In genomic region chr9:112489876-112490661, GRCh38 we compare ENCODE assay signal across 11 cellular contexts. TPM values are rescaled to one million over a fixed set of nuclear protein-coding genes. Genes with fewer than 3 reads are reported as not detected.
DNase-seq lines count a peak whose midpoint lies in the region; ATAC-seq, FAIRE-seq and TF ChIP-seq lines count a peak whose summit lies in the region.
"Had no signal": no experiment of that assay in that cellular context is flagged by ENCODE, and none has a peak within 500 bp of the region (broad histone marks: within the 10 kb centered on the region; RNA-seq: fewer than 3 reads in every experiment).

No MANE protein-coding gene starts in this region.

- no peak for ATAC-seq in DND-41 (ENCODE audit: insufficient read depth, low read depth)
- no peak for ATAC-seq in naive thymus-derived CD4-positive, alpha-beta T cell
- ATAC-seq: activated CD8-positive, alpha-beta memory T cell treated with anti-CD3 and anti-CD28 coated beads, Interleukin-2, amount 10 ng/mL, durations not matched to agents 7 days and 5 days had no signal

- TF ChIP-seq CTCF in DND-41 (IDR thresholded peaks at IDR 0.05; ENCODE audit: borderline replicate concordance, extremely low read depth, low read length, poor library complexity, severe bottlenecking) = no peak
- no peak for TF ChIP-seq CTCF in astrocyte (IDR thresholded peaks at IDR 0.05; ENCODE audit: insufficient read depth, low read depth, low read length)
- no peak for TF ChIP-seq CTCF in ascending aorta (IDR thresholded peaks at IDR 0.05)

- H3K9ac ChIP-seq in DND-41 (ENCODE audit: low read depth, low read length) (no peak overlapping the region), astrocyte (ENCODE audit: low read length) (no peak overlapping the region)

- peaks cover 9% of the 10 kb centered on the region for H3K9me3 Mint-ChIP-seq in astrocyte (ENCODE audit: unreplicated experiment)
- peaks cover 4 to 23% (median 17%) of the 10 kb centered on the region in 11 donors for H3K9me3 Mint-ChIP-seq in naive thymus-derived CD4-positive, alpha-beta T cell

- no peaks in the 10 kb centered on the region for H3K27me3 Mint-ChIP-seq in astrocyte (ENCODE audit: low read depth, unreplicated experiment)
- peaks cover 0 to 6% (median 0%) of the 10 kb centered on the region in 5 donors for H3K27me3 Mint-ChIP-seq in naive thymus-derived CD4-positive, alpha-beta T cell
- H3K27me3 Mint-ChIP-seq: activated CD8-positive, alpha-beta memory T cell treated with anti-CD3 and anti-CD28 coated beads, Interleukin-2, amount 10 ng/mL, durations not matched to agents 7 days and 5 days; CD8-positive, alpha-beta memory T cell had no signal

- H3K27ac ChIP-seq in DND-41 (ENCODE audit: low read length) (no peak overlapping the region), astrocyte (ENCODE audit: low read depth, low read length) (no peak overlapping the region), ascending aorta (no peak overlapping the region)
- no peak overlapping the region for H3K27ac ChIP-seq in naive thymus-derived CD4-positive, alpha-beta T cell (ENCODE audit: low read depth, low read length)

- peaks cover 14% of the 10 kb centered on the region for H3K9me3 ChIP-seq in DND-41 (ENCODE audit: insufficient read depth, low read length, severe bottlenecking)
- no peaks in the 10 kb centered on the region for H3K9me3 ChIP-seq in astrocyte (ENCODE audit: insufficient read depth, low read depth, low read length)
- peaks cover 0 to 15% (median 0%) of the 10 kb centered on the region in 3 experiments for H3K9me3 ChIP-seq in naive thymus-derived CD4-positive, alpha-beta T cell (ENCODE audit: control insufficient read depth in 2 of 3, low read length in 3 of 3)
- H3K9me3 ChIP-seq in ascending aorta = peaks cover 0 to 14% of the 10 kb centered on the region in 2 donors

- FAIRE-seq in astrocyte (lab: Jason Lieb, UNC) = no peak

- H4K20me1 ChIP-seq in DND-41 (ENCODE audit: insufficient read depth, low read length) = peaks cover 4% of the 10 kb centered on the region; the same call in 1 of the 2 replicates
- H4K20me1 ChIP-seq in astrocyte (ENCODE audit: insufficient read depth, low read length) = no peaks in the 10 kb centered on the region

- H2AFZ ChIP-seq in DND-41 (ENCODE audit: low read depth, low read length) (no peak overlapping the region), astrocyte (ENCODE audit: low read depth, low read length) (no peak overlapping the region)

- H3K4me1 ChIP-seq in DND-41 (ENCODE audit: insufficient read depth, low read length) (peaks cover 34% of the 10 kb centered on the region), astrocyte (ENCODE audit: insufficient read depth, low read length) (peaks cover 5% of the 10 kb centered on the region), ascending aorta (peaks cover 3 to 10% of the 10 kb centered on the region in 2 donors)
- H3K4me1 ChIP-seq in naive thymus-derived CD4-positive, alpha-beta T cell (ENCODE audit: control insufficient read depth in 2 of 2, insufficient read depth in 2 of 2, low read length in 2 of 2) = peaks cover 4 to 6% of the 10 kb centered on the region in 2 donors

- peaks cover 89% of the 10 kb centered on the region for H3K79me2 ChIP-seq in DND-41 (ENCODE audit: insufficient read depth, low read length)
- H3K79me2 ChIP-seq in astrocyte (ENCODE audit: insufficient read depth, low read length) = peaks cover 27% of the 10 kb centered on the region

- no peaks in the 10 kb centered on the region for H3K27me3 ChIP-seq in DND-41 (ENCODE audit: insufficient read depth, low read length, poor library complexity)
- no peaks in the 10 kb centered on the region for H3K27me3 ChIP-seq in astrocyte (ENCODE audit: insufficient read depth, low read length)
- no peaks in the 10 kb centered on the region for H3K27me3 ChIP-seq in naive thymus-derived CD4-positive, alpha-beta T cell (ENCODE audit: control insufficient read depth in 2 of 2, insufficient read depth in 2 of 2, low read length in 2 of 2)
- no peaks in the 10 kb centered on the region for H3K27me3 ChIP-seq in ascending aorta

- no peak overlapping the region for H3K4me3 ChIP-seq in DND-41 (ENCODE audit: low read depth in 1 of 2, low read length in 2 of 2)
- H3K4me3 ChIP-seq in astrocyte (ENCODE audit: insufficient read depth, low read depth, low read length) = no peak overlapping the region
- no peak overlapping the region for H3K4me3 ChIP-seq in naive thymus-derived CD4-positive, alpha-beta T cell (ENCODE audit: low read length)
- no peak overlapping the region for H3K4me3 ChIP-seq in ascending aorta

- peaks cover 28% of the 10 kb centered on the region for H3K4me1 Mint-ChIP-seq in astrocyte (ENCODE audit: low read depth, unreplicated experiment)
- peaks cover 18 to 56% (median 53%) of the 10 kb centered on the region in 7 donors for H3K4me1 Mint-ChIP-seq in naive thymus-derived CD4-positive, alpha-beta T cell

- intact Hi-C loops in naive thymus-derived CD4-positive, alpha-beta T cell (cut with micrococcal nuclease) = loop anchor here (5.0 to 10.0 kb wide), 5 partner anchors 155 to 1005 kb away; partner anchors contain the start of genes DNAJC25 (in 1 of the 2), ECPAS (in 1 of the 2), PTBP3 (in 1 of the 2) and UGCG (in 1 of the 2)
- intact Hi-C loops in ascending aorta (cut with DNase I) = loop anchor here (5.0 kb wide), 4 partner anchors 43 to 327 kb away; partner anchors contain the start of genes PTBP3 and SNX30

- no peak overlapping the region for H3K4me3 Mint-ChIP-seq in astrocyte (ENCODE audit: unreplicated experiment)
- peak overlapping the region in 5 of 10 donors; percentile 3 to 43 (median 30) for H3K4me3 Mint-ChIP-seq in naive thymus-derived CD4-positive, alpha-beta T cell
- H3K4me3 Mint-ChIP-seq: activated CD8-positive, alpha-beta memory T cell treated with anti-CD3 and anti-CD28 coated beads, Interleukin-2, amount 10 ng/mL, durations not matched to agents 7 days and 5 days had no signal

- H3K27ac Mint-ChIP-seq in astrocyte (ENCODE audit: unreplicated experiment) = peak overlapping the region; percentile 70
- H3K27ac Mint-ChIP-seq in naive thymus-derived CD4-positive, alpha-beta T cell = peak overlapping the region in 8 of 9 donors; percentile 26 to 83 (median 54)
- H3K27ac Mint-ChIP-seq: activated CD8-positive, alpha-beta memory T cell treated with anti-CD3 and anti-CD28 coated beads, Interleukin-2, amount 10 ng/mL, durations not matched to agents 7 days and 5 days had no signal

- peak overlapping the region; percentile 79; the same call in 1 of the 2 replicates for H3K4me2 ChIP-seq in DND-41 (ENCODE audit: insufficient read depth, low read length)
- H3K4me2 ChIP-seq in astrocyte (ENCODE audit: low read length) = no peak overlapping the region

- DNase-seq in DND-41 = no peak
- DNase-seq in M059J (ENCODE audit: low read depth) = peak; percentile 66
- peak; percentile 26 for DNase-seq in astrocyte (ENCODE audit: low read depth)
- DNase-seq in naive thymus-derived CD4-positive, alpha-beta T cell = peak in 2 of 9 donors; percentile 8 to 10
- DNase-seq in NCI-H2196 treated with DMSO at 0.1 percent for 48 hours (lab: John Stamatoyannopoulos, UW; ENCODE audit: unreplicated experiment) = no peak
- no peak for DNase-seq in NCI-H82 treated with DMSO at 0.1 percent for 48 hours (lab: John Stamatoyannopoulos, UW; ENCODE audit: unreplicated experiment)
- DNase-seq in stimulated activated naive CD4-positive, alpha-beta T cell treated with Interleukin-2 at 50 U/mL for 16 hours (lab: John Stamatoyannopoulos, UW) = no peak
- DNase-seq in ascending aorta (ENCODE audit: low spot score in 2 of 2) = no peak
- DNase-seq: activated CD8-positive, alpha-beta memory T cell treated with anti-CD3 and anti-CD28 coated beads, Interleukin-2, amount 10 ng/mL, durations not matched to agents 7 days and 5 days; CD8-positive, alpha-beta memory T cell; stimulated activated CD4-positive, alpha-beta T cell treated with anti-CD3 and anti-CD28 coated beads, Interleukin-2, amount 100 ng/mL, for 24 hours had no signal

- H3K36me3 ChIP-seq in DND-41 (ENCODE audit: insufficient read depth, low read length) (peaks cover 35% of the 10 kb centered on the region), astrocyte (ENCODE audit: insufficient read depth, low read length) (no peaks in the 10 kb centered on the region), ascending aorta (no peaks in the 10 kb centered on the region)
- peaks cover 0 to 8% (median 0%) of the 10 kb centered on the region in 3 experiments for H3K36me3 ChIP-seq in naive thymus-derived CD4-positive, alpha-beta T cell (ENCODE audit: control insufficient read depth in 2 of 3, insufficient read depth in 3 of 3, low read length in 3 of 3)

- POLR2A ChIA-PET in naive thymus-derived CD4-positive, alpha-beta T cell (lab: Charles Lee) = interaction anchor here (0.5 to 0.6 kb wide), 2 partner anchors 266 to 301 kb away, joined by 3 to 6 read pairs; no protein-coding TSS in a partner anchor

- H3K36me3 Mint-ChIP-seq in astrocyte (ENCODE audit: low read depth, unreplicated experiment) = peaks cover 16% of the 10 kb centered on the region
- H3K36me3 Mint-ChIP-seq in naive thymus-derived CD4-positive, alpha-beta T cell = peaks cover 7 to 28% (median 22%) of the 10 kb centered on the region in 5 donors

- CTCF ChIA-PET in naive thymus-derived CD4-positive, alpha-beta T cell (lab: Charles Lee) = interaction anchor here (0.7 kb wide), 1 partner anchor 217 kb away, joined by 3 read pairs; no protein-coding TSS in a partner anchor

RNA-seq across cellular contexts. Expression of gene KIAA1958, which starts 3.4 kb away (rescaled TPM):
- total RNA-seq in M059J (2014; rRNA removed; shearing (Covaris generic)) = 2.9 and 6.0 TPM in 2 replicates
- total RNA-seq in astrocyte = 10.4 and 12.0 TPM in 2 replicates
- 1 to 10 TPM; 6.2 to 8.3 (median 7.0) TPM for total RNA-seq in naive thymus-derived CD4-positive, alpha-beta T cell
- 1 to 10 TPM; 3.2 to 5.4 TPM for polyA plus RNA-seq in naive thymus-derived CD4-positive, alpha-beta T cell
- 2.0 TPM for total RNA-seq in ascending aorta

Comparison
In these comparisons a context has a peak if more than half of its experiments do, and no peak if none do; other contexts are left out.
1. DNase-seq: peak in M059J (single experiment) and astrocyte (single experiment); none in DND-41 (single experiment), NCI-H2196 treated with DMSO at 0.1 percent for 48 hours (single experiment), NCI-H82 treated with DMSO at 0.1 percent for 48 hours (single experiment), stimulated activated naive CD4-positive, alpha-beta T cell treated with Interleukin-2 at 50 U/mL for 16 hours (single experiment) and ascending aorta (0 of 2).